Comparison of ENCODE assay signal across 8 cellular contexts in the genomic region with DNA sequence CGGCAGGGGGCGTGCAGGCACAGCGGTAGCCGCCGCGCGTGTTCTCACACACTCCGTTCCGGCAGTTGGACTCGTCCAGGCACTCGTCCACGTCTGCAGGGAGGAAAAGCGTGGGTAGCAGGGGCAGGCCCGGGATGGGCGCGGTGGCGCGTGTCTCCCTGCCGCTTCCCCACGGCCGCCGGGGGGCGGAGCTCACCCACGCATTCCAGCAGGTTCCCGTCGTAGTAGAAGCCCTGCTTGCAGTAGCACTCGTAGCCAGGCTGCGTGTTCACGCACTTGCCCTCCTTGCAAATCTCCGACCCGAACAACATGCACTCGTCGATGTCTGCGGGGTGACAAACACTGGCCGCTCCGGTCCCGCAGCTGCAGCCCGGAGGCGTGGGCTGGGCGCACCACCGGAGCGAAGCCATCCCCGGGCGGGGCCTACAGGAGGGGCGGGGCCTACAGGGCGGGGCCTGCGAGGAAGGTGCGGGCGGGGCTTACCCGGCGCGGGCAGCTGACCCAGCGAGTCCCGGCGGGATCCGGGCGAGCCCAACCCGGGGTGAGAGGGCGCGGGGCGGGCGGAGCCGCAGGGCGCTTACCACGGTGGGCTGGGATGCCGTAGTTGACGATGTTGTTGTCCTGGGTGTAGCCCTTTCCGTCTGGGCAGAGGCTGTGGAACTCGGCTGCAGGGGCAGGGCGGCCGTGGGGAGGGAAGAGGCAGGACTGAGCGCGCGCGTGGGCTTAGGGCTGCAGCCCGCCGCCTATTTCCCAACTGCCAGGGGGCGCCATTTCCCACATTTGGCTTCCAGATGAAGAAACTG. TPM values are rescaled to one million over a fixed set of nuclear protein-coding genes. Genes with fewer than 3 reads are reported as not detected.
A peak's percentile ranks its signal among the peaks of the same experiment; 100 is the strongest.
DNase-seq lines count a peak whose midpoint lies in the region; ATAC-seq and TF ChIP-seq lines count a peak whose summit lies in the region.

No MANE protein-coding gene starts in this region.

- H3K36me3 Mint-ChIP-seq in activated naive CD8-positive, alpha-beta T cell: peaks cover 2% of the 10 kb centered on the region

- H3K4me3 Mint-ChIP-seq in activated naive CD8-positive, alpha-beta T cell: peak overlapping the region; percentile 84

- H3K27me3 ChIP-seq in trophoblast cell (ENCODE audit: insufficient read depth, low read length) (peaks cover 4% of the 10 kb centered on the region), tibial nerve (no peaks in the 10 kb centered on the region)

- peaks cover 18% of the 10 kb centered on the region for H3K4me1 Mint-ChIP-seq in activated naive CD8-positive, alpha-beta T cell (ENCODE audit: low read depth)

- peak; percentile 78 to 98 (median 86) for TF ChIP-seq CTCF in tibial nerve (IDR thresholded peaks at IDR 0.05)

- H4K91ac ChIP-seq in trophoblast cell (ENCODE audit: low read depth, low read length): peak overlapping the region; percentile 88

- H3K18ac ChIP-seq in trophoblast cell (ENCODE audit: low read length): no peak overlapping the region

- H3K4me2 ChIP-seq in trophoblast cell (ENCODE audit: low read length): peak overlapping the region; percentile 68

- H3K27me3 Mint-ChIP-seq in activated naive CD8-positive, alpha-beta T cell: no peaks in the 10 kb centered on the region

- peaks cover 21 to 30% of the 10 kb centered on the region in 2 experiments for H3K4me1 ChIP-seq in trophoblast cell (ENCODE audit: control insufficient read depth in 1 of 2, insufficient read depth in 2 of 2, low read length in 2 of 2)
- H3K4me1 ChIP-seq in tibial nerve: peaks cover 0 to 52% (median 23%) of the 10 kb centered on the region in 4 donors

- peaks cover 2% of the 10 kb centered on the region for H3K9me3 ChIP-seq in trophoblast cell (ENCODE audit: insufficient read depth, low read depth, low read length)
- no peaks in the 10 kb centered on the region for H3K9me3 ChIP-seq in tibial nerve

- H3K27ac Mint-ChIP-seq in activated naive CD8-positive, alpha-beta T cell: peak overlapping the region; percentile 58

- TF ChIP-seq EP300 in tibial nerve (IDR thresholded peaks at IDR 0.05): peak; percentile 73 to 79

- H3K23ac ChIP-seq in trophoblast cell (ENCODE audit: low read length): no peak overlapping the region

- H3K79me1 ChIP-seq in trophoblast cell (ENCODE audit: low read length): peaks cover 16% of the 10 kb centered on the region

- H2BK12ac ChIP-seq in trophoblast cell (ENCODE audit: low read length): peak overlapping the region; percentile 54

- H3K27ac ChIP-seq in trophoblast cell (ENCODE audit: low read depth, low read length) (peak overlapping the region; percentile 55), tibial nerve (peak overlapping the region; percentile 75 to 93 (median 88))

- no peak overlapping the region for H2AK5ac ChIP-seq in trophoblast cell (ENCODE audit: low read length)

- peaks cover 3% of the 10 kb centered on the region for H3K79me2 ChIP-seq in trophoblast cell (ENCODE audit: control insufficient read depth, insufficient read depth, low read length, poor library complexity)

- H3K4me3 ChIP-seq in trophoblast cell (ENCODE audit: low read depth, low read length) (peak overlapping the region; percentile 68), tibial nerve (peak overlapping the region; percentile 35 to 62 (median 56))

- H3K9ac ChIP-seq in trophoblast cell (ENCODE audit: low read length): no peak overlapping the region

- TF ChIP-seq POLR2A in tibial nerve (IDR thresholded peaks at IDR 0.05): peak in 1 of 2 donors; percentile 61

- H4K8ac ChIP-seq in trophoblast cell (ENCODE audit: low read depth, low read length): peak overlapping the region; percentile 87

- H3K4ac ChIP-seq in trophoblast cell (ENCODE audit: low read depth, low read length): no peak overlapping the region

- H3K36me3 ChIP-seq in trophoblast cell (ENCODE audit: control insufficient read depth in 1 of 2, insufficient read depth in 2 of 2, low read length in 2 of 2): peaks cover 32 to 34% of the 10 kb centered on the region in 2 experiments
- peaks cover 0 to 73% (median 7%) of the 10 kb centered on the region in 3 donors for H3K36me3 ChIP-seq in tibial nerve

- H4K12ac ChIP-seq in trophoblast cell (ENCODE audit: low read depth, low read length): peak overlapping the region; percentile 13

- DNase-seq in ELR (ENCODE audit: low read depth): peak; percentile 90
- DNase-seq in KBM-7: peak; percentile 91
- DNase-seq in SKM-1 (lab: John Stamatoyannopoulos, UW; ENCODE audit: unreplicated experiment): peak; percentile 68
- DNase-seq in Right ventricle myocardium inferior (ENCODE audit: missing footprints): peak; percentile 97
- peak; percentile 94 to 96 for DNase-seq in trophoblast cell
- DNase-seq in tibial nerve (ENCODE audit: low spot score in 2 of 2): peak; percentile 87 to 92

- H3K9me3 Mint-ChIP-seq in activated naive CD8-positive, alpha-beta T cell (ENCODE audit: low read depth): no peaks in the 10 kb centered on the region

- in situ Hi-C loops in KBM-7 (cut with MboI; ENCODE audit: low pct_unique_long_range_greater_than_20kb, low sequenced_read_pairs): no loop called here

- peak overlapping the region; percentile 64 for H2AFZ ChIP-seq in trophoblast cell (ENCODE audit: insufficient read depth, low read length, poor library complexity)

- H2BK5ac ChIP-seq in trophoblast cell (ENCODE audit: low read depth, low read length, poor library complexity): peak overlapping the region; percentile 39

- H2BK120ac ChIP-seq in trophoblast cell (ENCODE audit: insufficient read depth, low read length, poor library complexity): peak overlapping the region; percentile 79

- H3K14ac ChIP-seq in trophoblast cell (ENCODE audit: low read length): peak overlapping the region; percentile 59

- ATAC-seq in GM21717 (IDR thresholded peaks at IDR 0.05; ENCODE audit: unreplicated experiment): peak; percentile 47
- peak; percentile 94 for ATAC-seq in Right ventricle myocardium inferior

- WGBS in trophoblast cell (ENCODE audit: extremely low coverage, insufficient coverage, insufficient read length): no CpG with 5 or more reads among the region's 78 CpGs
- WGBS in tibial nerve, 2 donors: 0 to 1% methylated on average over 19 to 34 of the region's 78 CpGs

- intact Hi-C loops in Right ventricle myocardium inferior (cut with DNase I): loop anchor here (1.0 to 2.0 kb wide), 5 partner anchors 17 to 74 kb away; a partner anchor contains a TSS

RNA-seq across cellular contexts. Expression of a gene that starts 15.6 kb away (rescaled TPM):
- total RNA-seq in Right ventricle myocardium inferior (55.6 TPM), tibial nerve (100 to 1,000 TPM; 109 to 128 (median 112) TPM)
- polyA plus RNA-seq in trophoblast cell (2013): 117 and 118 TPM in 2 replicates

RNA-seq across cellular contexts. Expression of a gene that starts 17.7 kb away (rescaled TPM):
- total RNA-seq in Right ventricle myocardium inferior (72.3 TPM), tibial nerve (100 to 1,000 TPM; 236 to 476 (median 386) TPM)
- polyA plus RNA-seq in trophoblast cell (2013): 36.2 and 40.2 TPM in 2 replicates

RNA-seq across cellular contexts. Expression of a gene that starts 29.8 kb away (rescaled TPM):
- total RNA-seq in Right ventricle myocardium inferior (23.3 TPM), tibial nerve (10 to 100 TPM; 49.6 to 70.8 (median 56.5) TPM)
- 88.8 and 89.4 TPM in 2 replicates for polyA plus RNA-seq in trophoblast cell (2013)

RNA-seq across cellular contexts. Expression of a gene that starts 31.8 kb away (rescaled TPM):
- total RNA-seq in Right ventricle myocardium inferior: 45.1 TPM
- polyA plus RNA-seq in trophoblast cell (2013): 71.6 and 72.3 TPM in 2 replicates
- total RNA-seq in tibial nerve: 10 to 100 TPM; 40.8 to 55.3 (median 44.6) TPM

RNA-seq across cellular contexts. Expression of a gene that starts 35.4 kb away (rescaled TPM):
- total RNA-seq in Right ventricle myocardium inferior (61.0 TPM), tibial nerve (100 to 1,000 TPM in 3 of 4 donors, 10 to 100 TPM in 1; 87.3 to 186 (median 110) TPM)
- 12.5 and 13.2 TPM in 2 replicates for polyA plus RNA-seq in trophoblast cell (2013)

Comparison
In these comparisons a context has a peak if more than half of its experiments do, and no peak if none do; other contexts are left out.
1. Peak in every context shown above with its lines: DNase-seq, ATAC-seq, H3K4me3 ChIP-seq and H3K27ac ChIP-seq.